ENCODE assay signal across 8 cellular contexts in genomic region chr10:122981066-122981464, GRCh38. TPM values are rescaled to one million over a fixed set of nuclear protein-coding genes. Genes with fewer than 3 reads are reported as not detected.
A peak's percentile ranks its signal among the peaks of the same experiment; 100 is the strongest.
DNase-seq lines count a peak whose midpoint lies in the region; ATAC-seq and TF ChIP-seq lines count a peak whose summit lies in the region.

No MANE protein-coding gene starts in this region.

- intact Hi-C loops in testis (cut with DNase I; ENCODE audit: low total_unique reads), result no loop called here

- H3K4me1 ChIP-seq in testis, result no peaks in the 10 kb centered on the region

- ATAC-seq in activated T-cell treated with anti-CD3 and anti-CD28 coated beads, Interleukin-2, amount 50 U/mL, for 72 hours (replicated peaks in 1 of 2), result no peak
- ATAC-seq in HG03565 (IDR thresholded peaks at IDR 0.05; ENCODE audit: unreplicated experiment) (no peak), GM21390 (IDR thresholded peaks at IDR 0.05; ENCODE audit: unreplicated experiment) (no peak)

- peaks cover 24% of the 10 kb centered on the region for H3K4me1 Mint-ChIP-seq in activated T-cell treated with anti-CD3 and anti-CD28 coated beads, Interleukin-2, amount 50 U/mL, for 72 hours (ENCODE audit: low read depth)

- H3K27ac Mint-ChIP-seq in activated T-cell treated with anti-CD3 and anti-CD28 coated beads, Interleukin-2, amount 50 U/mL, for 72 hours, result peak overlapping the region; percentile 31

- WGBS in testis, 2 donors, result 10 to 12% methylated on average over 4 of the region's 4 CpGs

- no peaks in the 10 kb centered on the region for H3K9me3 Mint-ChIP-seq in activated T-cell treated with anti-CD3 and anti-CD28 coated beads, Interleukin-2, amount 50 U/mL, for 72 hours

- peak overlapping the region; percentile 73 for H3K4me3 ChIP-seq in astrocyte of the cerebellum (ENCODE audit: low read depth, low read length)
- peak overlapping the region; percentile 67 for H3K4me3 ChIP-seq in kidney epithelial cell (ENCODE audit: low read depth, low read length)
- peak overlapping the region; percentile 81 to 85 for H3K4me3 ChIP-seq in testis

- H3K4me3 Mint-ChIP-seq in activated T-cell treated with anti-CD3 and anti-CD28 coated beads, Interleukin-2, amount 50 U/mL, for 72 hours, result peak overlapping the region; percentile 92 to 94

- no peak for TF ChIP-seq POLR2A in testis (IDR thresholded peaks at IDR 0.05)

- no peaks in the 10 kb centered on the region for H3K27me3 Mint-ChIP-seq in activated T-cell treated with anti-CD3 and anti-CD28 coated beads, Interleukin-2, amount 50 U/mL, for 72 hours (ENCODE audit: low read depth)

- H3K9me3 ChIP-seq in testis, result no peaks in the 10 kb centered on the region

- DNase-seq in activated T-cell treated with anti-CD3 and anti-CD28 coated beads, Interleukin-2, amount 50 U/mL, for 72 hours, result peak in 1 of 2 donors; percentile 3
- no peak for DNase-seq in activated T-cell treated with anti-CD3 and anti-CD28 coated beads, Interleukin-2, amount 50 U/mL, for 1 hour
- DNase-seq in NAMALWA (ENCODE audit: low spot score), result peak; percentile 68
- DNase-seq in astrocyte of the cerebellum (ENCODE audit: low read depth), result peak; percentile 23
- no peak for DNase-seq in kidney epithelial cell (ENCODE audit: low read depth)
- no peak for DNase-seq in testis

- H3K27me3 ChIP-seq in kidney epithelial cell (ENCODE audit: control insufficient read depth, insufficient read depth, low read length) (no peaks in the 10 kb centered on the region), testis (no peaks in the 10 kb centered on the region)

- in situ Hi-C loops in astrocyte of the cerebellum (cut with HindIII; ENCODE audit: low sequenced_read_pairs), result no loop called here

- TF ChIP-seq CTCF in astrocyte of the cerebellum (IDR thresholded peaks at IDR 0.05; ENCODE audit: low read depth, low read length, missing control alignments) (peak; percentile 65), kidney epithelial cell (IDR thresholded peaks at IDR 0.05; ENCODE audit: insufficient read depth, low read length, poor library complexity, severe bottlenecking) (peak; percentile 38), testis (IDR thresholded peaks at IDR 0.05) (peak; percentile 28 to 61 (median 55))

- H3K27ac ChIP-seq in testis, result no peak overlapping the region

- peaks cover 0 to 2% of the 10 kb centered on the region in 2 donors for H3K36me3 Mint-ChIP-seq in activated T-cell treated with anti-CD3 and anti-CD28 coated beads, Interleukin-2, amount 50 U/mL, for 72 hours (ENCODE audit: insufficient read depth in 2 of 2)

- H3K36me3 ChIP-seq in kidney epithelial cell (ENCODE audit: control insufficient read depth, insufficient read depth, low read length), result no peaks in the 10 kb centered on the region
- no peaks in the 10 kb centered on the region for H3K36me3 ChIP-seq in testis (ENCODE audit: low read depth, missing control alignments)

RNA-seq across cellular contexts. Expression of gene PSTK, which starts 0.9 kb away (rescaled TPM):
- 1 to 10 TPM; 6.5 to 7.1 TPM for total RNA-seq in activated T-cell treated with anti-CD3 and anti-CD28 coated beads, Interleukin-2, amount 50 U/mL, for 72 hours
- total RNA-seq in kidney epithelial cell (6.0 and 11.4 TPM in 2 replicates), testis (10 to 100 TPM; 12.1 to 19.1 TPM)
- polyA plus RNA-seq in testis (ENCODE audit: insufficient read depth, low read depth, low replicate concordance), result 15.7 TPM

RNA-seq across cellular contexts. Expression of gene C10orf88, which starts 27.0 kb away (rescaled TPM):
- total RNA-seq in activated T-cell treated with anti-CD3 and anti-CD28 coated beads, Interleukin-2, amount 50 U/mL, for 72 hours, result 10 to 100 TPM; 11.6 to 11.8 TPM
- 8.4 and 10.6 TPM in 2 replicates for total RNA-seq in kidney epithelial cell
- total RNA-seq in testis, result 10 to 100 TPM; 18.5 to 20.6 TPM
- polyA plus RNA-seq in testis (ENCODE audit: insufficient read depth, low read depth, low replicate concordance), result 50.8 TPM

RNA-seq across cellular contexts. Expression of gene IKZF5, which starts 27.5 kb away (rescaled TPM):
- 10 to 100 TPM; 13.2 to 15.2 TPM for total RNA-seq in activated T-cell treated with anti-CD3 and anti-CD28 coated beads, Interleukin-2, amount 50 U/mL, for 72 hours
- total RNA-seq in kidney epithelial cell (3.0 and 5.3 TPM in 2 replicates), testis (10 to 100 TPM; 18.8 to 21.4 TPM)
- polyA plus RNA-seq in testis (ENCODE audit: insufficient read depth, low read depth, low replicate concordance), result 21.4 TPM

RNA-seq across cellular contexts. Expression of gene ACADSB, which starts 27.7 kb away (rescaled TPM):
- 10 to 100 TPM; 24.4 to 29.8 TPM for total RNA-seq in activated T-cell treated with anti-CD3 and anti-CD28 coated beads, Interleukin-2, amount 50 U/mL, for 72 hours
- total RNA-seq in kidney epithelial cell (5.1 and 5.6 TPM in 2 replicates), testis (10 to 100 TPM; 17.3 to 19.1 TPM)
- polyA plus RNA-seq in testis (ENCODE audit: insufficient read depth, low read depth, low replicate concordance), result 19.3 TPM

Comparison
In these comparisons a context has a peak if more than half of its experiments do, and no peak if none do; other contexts are left out.
1. DNase-seq: peak in NAMALWA (single experiment) and astrocyte of the cerebellum (single experiment); none in activated T-cell treated with anti-CD3 and anti-CD28 coated beads, Interleukin-2, amount 50 U/mL, for 1 hour (single experiment), kidney epithelial cell (single experiment) and testis (single experiment).
2. Peak in every context shown above with its lines, with median percentiles within 50 percentile points of each other: H3K4me3 ChIP-seq and CTCF ChIP-seq.